Comparison of ENCODE assay signal across 8 cellular contexts in the genomic region with DNA sequence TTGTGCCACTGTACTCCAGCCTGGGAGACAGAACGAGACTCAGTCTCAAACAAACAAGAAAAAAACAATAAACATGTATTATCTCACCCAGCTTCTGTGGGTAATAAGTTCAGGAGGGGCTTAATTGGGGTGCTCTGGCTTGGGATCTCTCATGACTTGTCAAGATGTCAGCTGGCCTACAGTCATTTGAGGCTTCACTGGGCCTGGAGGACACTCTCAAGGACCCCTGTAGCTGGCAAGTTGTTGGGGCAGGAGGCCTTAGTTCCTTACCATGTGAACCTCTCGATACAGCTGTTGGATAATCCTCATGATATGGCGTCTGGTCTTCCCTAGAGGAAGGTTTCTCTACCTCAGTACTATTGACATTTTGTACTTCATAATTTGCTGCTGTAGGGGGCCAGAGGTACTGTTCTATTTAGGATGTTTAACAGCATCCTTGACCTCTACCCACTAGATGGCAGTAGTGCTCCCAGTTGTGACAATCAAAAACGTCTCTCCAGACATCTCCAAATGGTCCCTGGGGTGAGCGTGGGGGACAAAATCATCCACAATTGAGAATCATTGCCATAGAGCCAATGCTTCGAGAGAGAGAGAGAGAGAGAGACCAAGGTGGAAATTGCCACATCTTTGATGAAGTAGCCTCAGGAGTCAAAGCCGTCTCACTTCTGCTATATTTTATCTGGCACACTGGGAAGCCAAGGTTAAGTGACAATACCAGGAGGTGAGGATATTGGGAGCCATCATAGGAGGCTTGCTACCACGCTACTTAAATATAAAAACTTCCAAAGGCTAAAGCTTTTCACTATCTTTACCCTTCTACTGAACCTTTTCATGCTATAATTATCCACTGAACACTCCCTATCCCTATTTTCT. TPM values are rescaled to one million over a fixed set of nuclear protein-coding genes. Genes with fewer than 3 reads are reported as not detected.
DNase-seq lines count a peak whose midpoint lies in the region; ATAC-seq lines count a peak whose summit lies in the region.

No MANE protein-coding gene starts in this region.

- no peaks in the 10 kb centered on the region for H3K9me3 ChIP-seq in effector memory CD4-positive, alpha-beta T cell (ENCODE audit: control insufficient read depth, low read length)

- H3K4me3 ChIP-seq in effector memory CD4-positive, alpha-beta T cell (ENCODE audit: insufficient read depth, low read depth, low read length, poor library complexity, severe bottlenecking) = no peak overlapping the region

- H3K4me1 ChIP-seq in effector memory CD4-positive, alpha-beta T cell (ENCODE audit: control insufficient read depth, insufficient read depth, low read length, poor library complexity, severe bottlenecking) = no peaks in the 10 kb centered on the region

- H3K4me1 Mint-ChIP-seq in stimulated activated naive B cell treated with anti-CD40 and anti-IgM and Interleukin-4, amounts not matched to agents 10 μg/mL and 1 μg/mL and 100 μg/mL, for 72 hours = peaks cover 4 to 11% of the 10 kb centered on the region in 2 donors

- DNase-seq in Right ventricle myocardium inferior (ENCODE audit: missing footprints) = no peak
- no peak for DNase-seq in cardiac septum (ENCODE audit: low spot score)
- peak; percentile 95 for DNase-seq in HT-29 (ENCODE audit: low spot score)
- peak; percentile 43 for DNase-seq in NCI-H82 treated with DMSO at 0.1 percent for 48 hours (lab: John Stamatoyannopoulos, UW; ENCODE audit: unreplicated experiment)
- peak; percentile 45 to 48 for DNase-seq in activated CD4-positive, alpha-beta T cell treated with anti-CD3 and anti-CD28 coated beads, Interleukin-2, amount 50 U/mL, for 4 hours
- peak; percentile 7 to 45 (median 21) for DNase-seq in effector memory CD4-positive, alpha-beta T cell
- peak; percentile 55 for DNase-seq in midbrain (lab: John Stamatoyannopoulos, UW)
- DNase-seq in stimulated activated naive B cell treated with anti-CD40 and anti-IgM and Interleukin-4, amounts not matched to agents 10 μg/mL and 1 μg/mL and 100 μg/mL, for 72 hours = peak; percentile 47

- ATAC-seq in Right ventricle myocardium inferior = peak; percentile 74
- peak; percentile 95 to 97 for ATAC-seq in stimulated activated naive B cell treated with anti-CD40 and anti-IgM and Interleukin-4, amounts not matched to agents 10 μg/mL and 1 μg/mL and 100 μg/mL, for 72 hours (replicated peaks)

- no peaks in the 10 kb centered on the region for H3K27me3 ChIP-seq in effector memory CD4-positive, alpha-beta T cell (replicated peaks; ENCODE audit: control insufficient read depth, insufficient read depth, low read length, poor library complexity, severe bottlenecking)

- H3K27ac ChIP-seq in effector memory CD4-positive, alpha-beta T cell (ENCODE audit: insufficient read depth, low read length, poor library complexity, severe bottlenecking) = no peak overlapping the region

- H3K27me3 Mint-ChIP-seq in stimulated activated naive B cell treated with anti-CD40 and anti-IgM and Interleukin-4, amounts not matched to agents 10 μg/mL and 1 μg/mL and 100 μg/mL, for 72 hours = no peaks in the 10 kb centered on the region

- no peak overlapping the region for H3K27ac Mint-ChIP-seq in stimulated activated naive B cell treated with anti-CD40 and anti-IgM and Interleukin-4, amounts not matched to agents 10 μg/mL and 1 μg/mL and 100 μg/mL, for 72 hours

- intact Hi-C loops in Right ventricle myocardium inferior (cut with DNase I) = no loop called here
- intact Hi-C loops in cardiac septum (cut with DNase I) = no loop called here

- H3K36me3 Mint-ChIP-seq in stimulated activated naive B cell treated with anti-CD40 and anti-IgM and Interleukin-4, amounts not matched to agents 10 μg/mL and 1 μg/mL and 100 μg/mL, for 72 hours = no peaks in the 10 kb centered on the region

- H3K9me3 Mint-ChIP-seq in stimulated activated naive B cell treated with anti-CD40 and anti-IgM and Interleukin-4, amounts not matched to agents 10 μg/mL and 1 μg/mL and 100 μg/mL, for 72 hours = no peaks in the 10 kb centered on the region

- H3K36me3 ChIP-seq in effector memory CD4-positive, alpha-beta T cell (ENCODE audit: control insufficient read depth, insufficient read depth, low read length) = no peaks in the 10 kb centered on the region

- H3K4me3 Mint-ChIP-seq in stimulated activated naive B cell treated with anti-CD40 and anti-IgM and Interleukin-4, amounts not matched to agents 10 μg/mL and 1 μg/mL and 100 μg/mL, for 72 hours = no peak overlapping the region

RNA-seq across cellular contexts. Expression of a gene that starts 23.9 kb away (rescaled TPM):
- total RNA-seq in Right ventricle myocardium inferior (49.2 TPM), cardiac septum (60.9 TPM)
- total RNA-seq in HT-29 (2014; rRNA removed; shearing (Covaris generic)) = 92.9 and 104 TPM in 2 replicates

RNA-seq across cellular contexts. Expression of a gene that starts 30.1 kb away (rescaled TPM):
- total RNA-seq in Right ventricle myocardium inferior = 22.2 TPM
- total RNA-seq in cardiac septum = 25.9 TPM
- 12.7 and 12.9 TPM in 2 replicates for total RNA-seq in HT-29 (2014; rRNA removed; shearing (Covaris generic))

Comparison
In these comparisons a context has a peak if more than half of its experiments do, and no peak if none do; other contexts are left out.
1. DNase-seq: peak in HT-29 (single experiment), NCI-H82 treated with DMSO at 0.1 percent for 48 hours (single experiment), activated CD4-positive, alpha-beta T cell treated with anti-CD3 and anti-CD28 coated beads, Interleukin-2, amount 50 U/mL, for 4 hours (2 of 2), effector memory CD4-positive, alpha-beta T cell (3 of 3), midbrain (single experiment) and stimulated activated naive B cell treated with anti-CD40 and anti-IgM and Interleukin-4, amounts not matched to agents 10 μg/mL and 1 μg/mL and 100 μg/mL, for 72 hours (single experiment); none in Right ventricle myocardium inferior (single experiment) and cardiac septum (single experiment).